In genomic region chr20:50379049-50379990, GRCh38 we compare ENCODE assay signal across 8 cellular contexts.
DNase-seq lines count a peak whose midpoint lies in the region; ATAC-seq, FAIRE-seq and TF ChIP-seq lines count a peak whose summit lies in the region.

No MANE protein-coding gene starts in this region.

- H3K14ac ChIP-seq in IMR-90 (replicated peaks; ENCODE audit: low read depth, low read length): peak overlapping the region; percentile 88

- in situ Hi-C loops in IMR-90 (cut with MboI; ENCODE audit: low sequenced_read_pairs): no loop called here
- in situ Hi-C loops in HAP-1 (cut with MboI; ENCODE audit: low sequenced_read_pairs): no loop called here

- peak overlapping the region; percentile 39 for H4K5ac ChIP-seq in IMR-90 (ENCODE audit: low read depth, low read length)

- intact Hi-C loops in IMR-90 (cut with micrococcal nuclease): no loop called here

- dilution Hi-C loops in IMR-90 (cut with HindIII; ENCODE audit: low sequenced_read_pairs, unreplicated experiment): no loop called here

- H3K23ac ChIP-seq in IMR-90 (ENCODE audit: low read depth, low read length): peak overlapping the region; percentile 94; the same call in 1 of the 2 replicates

- peak overlapping the region; percentile 18; the same call in 2 of the 3 replicates for H2BK15ac ChIP-seq in IMR-90 (ENCODE audit: low read depth, low read length)

- no peaks in the 10 kb centered on the region for H3K9me1 ChIP-seq in IMR-90 (ENCODE audit: insufficient read depth, low read length)

- H2BK5ac ChIP-seq in IMR-90 (ENCODE audit: low read depth, low read length, poor library complexity, severe bottlenecking): peak overlapping the region; percentile 11

- peak overlapping the region; percentile 90 for H3K4ac ChIP-seq in IMR-90 (ENCODE audit: low read depth, low read length)

- WGBS in IMR-90 (ENCODE audit: extremely low coverage in 2 of 2, insufficient read length in 1 of 2), 2 experiments: 88% methylated on average over 3 of the region's 38 CpGs; no CpG with 5 or more reads in 1 of the 2 experiments

- no peak for FAIRE-seq in GM12892 (lab: Jason Lieb, UNC)

- H3K9ac ChIP-seq in IMR-90 (ENCODE audit: low read depth, low read length): peak overlapping the region; percentile 52
- H3K9ac ChIP-seq in stomach smooth muscle (ENCODE audit: low read length in 2 of 2): peak overlapping the region in 1 of 2 donors; percentile 60

- ATAC-seq in IMR-90 (ENCODE audit: low read depth) (peak; percentile 69), GM19351 (IDR thresholded peaks at IDR 0.05; ENCODE audit: unreplicated experiment) (no peak), HG02884 (IDR thresholded peaks at IDR 0.05; ENCODE audit: unreplicated experiment) (no peak)

- H3K4me1 ChIP-seq in IMR-90 (ENCODE audit: control insufficient read depth, insufficient read depth, low read length) (peaks cover 19% of the 10 kb centered on the region), stomach smooth muscle (ENCODE audit: control insufficient read depth, insufficient read depth, low read length) (peaks cover 28% of the 10 kb centered on the region), HAP-1 (no peaks in the 10 kb centered on the region)

- H3K18ac ChIP-seq in IMR-90 (ENCODE audit: low read depth, low read length): peak overlapping the region; percentile 81

- no peaks in the 10 kb centered on the region for H4K20me1 ChIP-seq in IMR-90 (ENCODE audit: insufficient read depth, low read length)

- H3K27ac ChIP-seq in IMR-90 (ENCODE audit: insufficient read depth, low read length) (peak overlapping the region; percentile 82), stomach smooth muscle (ENCODE audit: low read length) (peak overlapping the region; percentile 53)

- H3K36me3 ChIP-seq in IMR-90 (ENCODE audit: control insufficient read depth, insufficient read depth, low read length) (no peaks in the 10 kb centered on the region), stomach smooth muscle (ENCODE audit: control insufficient read depth in 2 of 2, insufficient read depth in 2 of 2, low read length in 2 of 2) (no peaks in the 10 kb centered on the region), HAP-1 (replicated peaks) (no peaks in the 10 kb centered on the region)

- H4K8ac ChIP-seq in IMR-90 (ENCODE audit: low read depth in 2 of 2, low read length in 2 of 2): peak overlapping the region; percentile 54 to 56; a peak in 2 of 4 replicates

- H3K4me2 ChIP-seq in IMR-90 (ENCODE audit: low read depth, low read length): peak overlapping the region; percentile 64

- TF ChIP-seq CTCF in IMR-90 (conservative IDR thresholded peaks at IDR 0.05; ENCODE audit: low read depth, low read length): no peak

- peak overlapping the region; percentile 48 for H2AK9ac ChIP-seq in IMR-90 (replicated peaks; ENCODE audit: low read depth, low read length, poor library complexity)

- H2AK5ac ChIP-seq in IMR-90 (ENCODE audit: low read depth, low read length): peak overlapping the region; percentile 83

- no peaks in the 10 kb centered on the region for H3K9me3 ChIP-seq in IMR-90 (ENCODE audit: control insufficient read depth, insufficient read depth, low read length)
- no peaks in the 10 kb centered on the region for H3K9me3 ChIP-seq in stomach smooth muscle (ENCODE audit: control insufficient read depth in 2 of 2, low read length in 2 of 2)
- H3K9me3 ChIP-seq in HAP-1: no peaks in the 10 kb centered on the region

- peak; percentile 92 for DNase-seq in IMR-90
- peak; percentile 36 for DNase-seq in T1000 (lab: John Stamatoyannopoulos, UW)
- peak; percentile 72 for DNase-seq in hepatic stellate cell (ENCODE audit: low spot score)
- no peak for DNase-seq in GM12892 (ENCODE audit: insufficient read length)
- no peak for DNase-seq in HAP-1 (ENCODE audit: low spot score in 2 of 2)

- no peak overlapping the region for H3K56ac ChIP-seq in IMR-90 (ENCODE audit: extremely low read depth, insufficient read depth, low read length)

- H2AFZ ChIP-seq in IMR-90 (replicated peaks; ENCODE audit: low read length, poor library complexity): peak overlapping the region; percentile 64

- peaks cover 0 to 8% of the 10 kb centered on the region in 2 experiments; a peak in 1 of 4 replicates for H3K79me1 ChIP-seq in IMR-90 (ENCODE audit: low read depth in 1 of 2, low read length in 2 of 2)

- no peak overlapping the region for H3K4me3 ChIP-seq in IMR-90 (ENCODE audit: insufficient read depth, low read depth, low read length)
- H3K4me3 ChIP-seq in stomach smooth muscle (ENCODE audit: low read length in 2 of 2): peak overlapping the region in 1 of 2 donors; percentile 47
- H3K4me3 ChIP-seq in HAP-1: no peak overlapping the region

- peak overlapping the region; percentile 92 for H2BK20ac ChIP-seq in IMR-90 (ENCODE audit: low read depth, low read length)

- H4K91ac ChIP-seq in IMR-90 (ENCODE audit: insufficient read depth, low read depth, low read length): peak overlapping the region; percentile 35

- H3K27me3 ChIP-seq in IMR-90 (ENCODE audit: control insufficient read depth, insufficient read depth, low read length) (no peaks in the 10 kb centered on the region), stomach smooth muscle (ENCODE audit: control insufficient read depth in 1 of 2, insufficient read depth in 2 of 2, low read length in 2 of 2) (no peaks in the 10 kb centered on the region), HAP-1 (ENCODE audit: low read depth) (peaks cover 2% of the 10 kb centered on the region; the same call in 1 of the 2 replicates)

- TF ChIP-seq POLR2A in IMR-90 (IDR thresholded peaks at IDR 0.05; ENCODE audit: low read depth, low read length) (peak; percentile 78; the same call in 1 of the 2 replicates), GM12892 (IDR thresholded peaks at IDR 0.05; ENCODE audit: low read depth, low read length) (no peak)

- CTCF ChIA-PET in IMR-90 (lab: Yijun Ruan, JAX): interaction anchor here (0.6 to 0.7 kb wide), 2 partner anchors 22 to 58 kb away, joined by 3 to 4 read pairs; no protein-coding TSS in a partner anchor

- no TSS peak for BruUV-seq in IMR-90 (replicated peaks; lab: Mats Ljungman, UMichigan)

- POLR2A ChIA-PET in IMR-90 (lab: Charles Lee; ENCODE audit: unreplicated experiment): interaction anchor here (1.1 kb wide), 1 partner anchor 188 kb away, joined by 4 read pairs; no protein-coding TSS in a partner anchor

- TF ChIP-seq RAD21 in IMR-90 (IDR thresholded peaks at IDR 0.05; ENCODE audit: low read length): no peak; the same call in 1 of the 2 replicates

- H2BK120ac ChIP-seq in IMR-90 (ENCODE audit: low read depth, low read length): peak overlapping the region; percentile 75

TF ChIP-seq in IMR-90, 13 proteins besides CTCF, POLR2A, EP300 and RAD21:
- peak; percentile 74 for TF ChIP-seq BHLHE40 (IDR thresholded peaks at IDR 0.05; ENCODE audit: low read depth, low read length)
- no peak for TF ChIP-seq USF2 (IDR thresholded peaks at IDR 0.05; ENCODE audit: low read depth, low read length)
- peak; percentile 97 for TF ChIP-seq CEBPB (IDR thresholded peaks at IDR 0.05; ENCODE audit: low read depth, low read length)

Comparison
In these comparisons a context has a peak if more than half of its experiments do, and no peak if none do; other contexts are left out.
1. DNase-seq: peak in IMR-90 (single experiment), T1000 (single experiment) and hepatic stellate cell (single experiment); none in GM12892 (single experiment) and HAP-1 (0 of 2).